In the genomic region with DNA sequence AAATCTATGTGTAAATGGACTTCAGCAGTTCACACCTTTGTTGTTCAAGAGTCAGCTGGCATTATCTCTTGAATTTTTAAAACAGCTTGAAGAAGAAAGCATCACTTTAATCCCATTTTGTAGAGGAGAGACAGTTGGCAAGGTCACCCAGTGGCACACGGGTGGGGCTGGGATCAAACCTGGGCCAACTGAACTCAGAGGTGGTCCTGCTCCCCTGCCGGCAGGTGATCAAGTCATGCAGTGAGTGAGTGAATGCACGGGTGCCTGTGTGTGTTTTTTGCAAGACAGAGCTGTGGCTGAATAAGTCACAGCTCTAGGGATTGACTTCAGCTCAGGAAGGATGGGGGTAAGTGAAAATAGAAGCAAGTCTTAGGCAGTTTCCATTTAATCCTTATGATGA, we compare ENCODE assay signal across 18 cellular contexts. TPM values are rescaled to one million over a fixed set of nuclear protein-coding genes. Genes with fewer than 3 reads are reported as not detected.
DNase-seq lines count a peak whose midpoint lies in the region; ATAC-seq and TF ChIP-seq lines count a peak whose summit lies in the region.
"Had no signal": no experiment of that assay in that cellular context is flagged by ENCODE, and none has a peak within 500 bp of the region (broad histone marks: within the 10 kb centered on the region; RNA-seq: fewer than 3 reads in every experiment).

No MANE protein-coding gene starts in this region.

- no peaks in the 10 kb centered on the region for H3K36me3 Mint-ChIP-seq in activated CD8-positive, alpha-beta memory T cell treated with anti-CD3 and anti-CD28 coated beads, Interleukin-2, amount 10 ng/mL, durations not matched to agents 7 days and 5 days
- no peaks in the 10 kb centered on the region for H3K36me3 Mint-ChIP-seq in Calu3 (ENCODE audit: insufficient read depth, unreplicated experiment)
- no peaks in the 10 kb centered on the region for H3K36me3 Mint-ChIP-seq in neural progenitor cell

- no peak overlapping the region for H3K4me2 ChIP-seq in neural progenitor cell
- H3K4me2 ChIP-seq: GM23338 had no signal

- no peaks in the 10 kb centered on the region for H3K9me3 Mint-ChIP-seq in activated CD8-positive, alpha-beta memory T cell treated with anti-CD3 and anti-CD28 coated beads, Interleukin-2, amount 10 ng/mL, durations not matched to agents 7 days and 5 days (ENCODE audit: low read depth)
- H3K9me3 Mint-ChIP-seq in Calu3 (ENCODE audit: low read depth, unreplicated experiment): no peaks in the 10 kb centered on the region
- no peaks in the 10 kb centered on the region for H3K9me3 Mint-ChIP-seq in neural progenitor cell
- H3K9me3 Mint-ChIP-seq: CD4-positive, alpha-beta T cell; GM23338 had no signal

- H3K27me3 Mint-ChIP-seq in activated CD8-positive, alpha-beta memory T cell treated with anti-CD3 and anti-CD28 coated beads, Interleukin-2, amount 10 ng/mL, durations not matched to agents 7 days and 5 days: peaks cover 20% of the 10 kb centered on the region
- H3K27me3 Mint-ChIP-seq in Calu3 (ENCODE audit: unreplicated experiment) (peaks cover 22% of the 10 kb centered on the region), neural progenitor cell (ENCODE audit: insufficient read depth, low read depth) (peaks cover 6% of the 10 kb centered on the region)

- ATAC-seq in activated CD8-positive, alpha-beta memory T cell treated with anti-CD3 and anti-CD28 coated beads, Interleukin-2, amount 10 ng/mL, durations not matched to agents 7 days and 5 days: no peak
- ATAC-seq: GM23338 had no signal

- H3K9me3 ChIP-seq in neural progenitor cell (ENCODE audit: low read depth): no peaks in the 10 kb centered on the region
- H3K9me3 ChIP-seq: Caco-2 had no signal

- in situ Hi-C loops in GM13977 (cut with MboI; ENCODE audit: low pct_unique_long_range_greater_than_20kb, low sequenced_read_pairs, unreplicated experiment): loop anchor here (10.0 kb wide), 1 partner anchor 168 kb away; no protein-coding TSS in a partner anchor

- H3F3A ChIP-seq in neural progenitor cell (ENCODE audit: low read depth): no peaks in the 10 kb centered on the region

- H3K4me1 ChIP-seq in neural progenitor cell: no peaks in the 10 kb centered on the region
- H3K4me1 ChIP-seq: Caco-2 had no signal

- H3K79me2 ChIP-seq in neural progenitor cell (ENCODE audit: low read depth): no peaks in the 10 kb centered on the region

- no peak overlapping the region for H3K4me3 ChIP-seq in neural progenitor cell
- H3K4me3 ChIP-seq: GM23338 had no signal

- H3K27ac Mint-ChIP-seq in activated CD8-positive, alpha-beta memory T cell treated with anti-CD3 and anti-CD28 coated beads, Interleukin-2, amount 10 ng/mL, durations not matched to agents 7 days and 5 days: no peak overlapping the region
- H3K27ac Mint-ChIP-seq in Calu3 (ENCODE audit: unreplicated experiment) (peak overlapping the region; percentile 20), neural progenitor cell (peak overlapping the region; percentile 26)
- H3K27ac Mint-ChIP-seq: CD4-positive, alpha-beta T cell; GM23338 had no signal

- H3K36me3 ChIP-seq in neural progenitor cell: no peaks in the 10 kb centered on the region

- no peaks in the 10 kb centered on the region for H4K20me1 ChIP-seq in neural progenitor cell (ENCODE audit: low read depth)

- no peak overlapping the region for H3K27ac ChIP-seq in neural progenitor cell
- H3K27ac ChIP-seq: C4-2B had no signal

- no peak overlapping the region for H3K9ac ChIP-seq in neural progenitor cell

- no peak for TF ChIP-seq CTCF in Calu3 (IDR thresholded peaks at IDR 0.05; ENCODE audit: unreplicated experiment)
- no peak for TF ChIP-seq CTCF in GM13977 (IDR thresholded peaks at IDR 0.05; ENCODE audit: extremely low read depth, insufficient read depth, missing control alignments)
- no peak for TF ChIP-seq CTCF in neural progenitor cell (IDR thresholded peaks at IDR 0.05)

- H2AFZ ChIP-seq in neural progenitor cell (replicated peaks): no peak overlapping the region
- H2AFZ ChIP-seq: GM23338 had no signal

- intact Hi-C loops in Calu3 (cut with micrococcal nuclease; ENCODE audit: unreplicated experiment): no loop called here

- BruUV-seq in Calu3 (replicated peaks; lab: Mats Ljungman, UMichigan): no TSS peak

- CTCF ChIA-PET in activated CD8-positive, alpha-beta memory T cell treated with anti-CD3 and anti-CD28 coated beads, Interleukin-2, amount 10 ng/mL, durations not matched to agents 7 days and 5 days (lab: Charles Lee): interaction anchor here (2.2 to 3.0 kb wide), 2 partner anchors 10 to 35 kb away, joined by 12 to 13 read pairs; no protein-coding TSS in a partner anchor
- CTCF ChIA-PET in Calu3 (lab: Charles Lee): interaction anchor here (1.6 to 2.7 kb wide), 3 partner anchors 10 to 172 kb away, joined by 3 to 16 read pairs (median 11); no protein-coding TSS in a partner anchor

- peak; percentile 18 for DNase-seq in activated CD8-positive, alpha-beta memory T cell treated with anti-CD3 and anti-CD28 coated beads, Interleukin-2, amount 10 ng/mL, durations not matched to agents 7 days and 5 days
- DNase-seq in activated CD8-positive, alpha-beta memory T cell treated with anti-CD3 and anti-CD28 coated beads, Interleukin-2, amount 50 U/mL, for 4 hours: no peak
- DNase-seq in Calu3 (no peak), GM13977 (ENCODE audit: low spot score) (peak; percentile 2), neural progenitor cell (ENCODE audit: low spot score) (no peak), NCI-H510A (lab: John Stamatoyannopoulos, UW) (no peak), ecto neural progenitor cell (ENCODE audit: low spot score) (no peak)
- DNase-seq: ACHN; AML-193; Caco-2; CD4-positive, alpha-beta T cell; DMS153; GF-D8; HCEC 1CT had no signal

- peaks cover 7% of the 10 kb centered on the region for H3K4me1 Mint-ChIP-seq in activated CD8-positive, alpha-beta memory T cell treated with anti-CD3 and anti-CD28 coated beads, Interleukin-2, amount 10 ng/mL, durations not matched to agents 7 days and 5 days
- peaks cover 57% of the 10 kb centered on the region for H3K4me1 Mint-ChIP-seq in Calu3 (ENCODE audit: low read depth, unreplicated experiment)
- H3K4me1 Mint-ChIP-seq in neural progenitor cell: peaks cover 5% of the 10 kb centered on the region

- peaks cover 26% of the 10 kb centered on the region for H3K27me3 ChIP-seq in neural progenitor cell

- no peak overlapping the region for H3K4me3 Mint-ChIP-seq in activated CD8-positive, alpha-beta memory T cell treated with anti-CD3 and anti-CD28 coated beads, Interleukin-2, amount 10 ng/mL, durations not matched to agents 7 days and 5 days
- H3K4me3 Mint-ChIP-seq in Calu3 (ENCODE audit: low read depth, unreplicated experiment) (no peak overlapping the region), neural progenitor cell (no peak overlapping the region)
- H3K4me3 Mint-ChIP-seq: CD4-positive, alpha-beta T cell; GM23338 had no signal

RNA-seq across cellular contexts. Expression of gene GHRHR, which starts 9.5 kb away (rescaled TPM):
- not detected for total RNA-seq in activated CD8-positive, alpha-beta memory T cell treated with anti-CD3 and anti-CD28 coated beads, Interleukin-2, amount 10 ng/mL, durations not matched to agents 7 days and 5 days
- total RNA-seq in Calu3 (2022) (not detected in 2 replicates), neural progenitor cell (ENCODE audit: low replicate concordance) (not detected in 2 replicates)
- total RNA-seq: Caco-2; CD4-positive, alpha-beta T cell; Daoy; GM23338; HT-29 had no signal

Comparison
In these comparisons a context has a peak if more than half of its experiments do, and no peak if none do; other contexts are left out.
1. DNase-seq: peak in activated CD8-positive, alpha-beta memory T cell treated with anti-CD3 and anti-CD28 coated beads, Interleukin-2, amount 10 ng/mL, durations not matched to agents 7 days and 5 days (single experiment) and GM13977 (single experiment); none in activated CD8-positive, alpha-beta memory T cell treated with anti-CD3 and anti-CD28 coated beads, Interleukin-2, amount 50 U/mL, for 4 hours (single experiment), Calu3 (single experiment), neural progenitor cell (single experiment), NCI-H510A (single experiment) and ecto neural progenitor cell (single experiment).